ENCODE assay signal across 20 cellular contexts in genomic region chr14:99733221-99733550, GRCh38. TPM values are rescaled to one million over a fixed set of nuclear protein-coding genes. Genes with fewer than 3 reads are reported as not detected.
DNase-seq lines count a peak whose midpoint lies in the region; ATAC-seq, FAIRE-seq and TF ChIP-seq lines count a peak whose summit lies in the region.
"Had no signal": no experiment of that assay in that cellular context is flagged by ENCODE, and none has a peak within 500 bp of the region (broad histone marks: within the 10 kb centered on the region; RNA-seq: fewer than 3 reads in every experiment).

No MANE protein-coding gene starts in this region.

- no peaks in the 10 kb centered on the region for H3K79me2 ChIP-seq in neural progenitor cell (ENCODE audit: low read depth)

- CTCF ChIA-PET in activated CD8-positive, alpha-beta memory T cell treated with anti-CD3 and anti-CD28 coated beads, Interleukin-2, amount 10 ng/mL, durations not matched to agents 7 days and 5 days (lab: Charles Lee): interaction anchor here (4.1 kb wide), 1 partner anchor 153 kb away, joined by 39 read pairs; no protein-coding TSS in a partner anchor

- no peak overlapping the region for H3K27ac Mint-ChIP-seq in endodermal cell
- peak overlapping the region; percentile 89 for H3K27ac Mint-ChIP-seq in neural progenitor cell
- H3K27ac Mint-ChIP-seq in activated CD8-positive, alpha-beta memory T cell treated with anti-CD3 and anti-CD28 coated beads, Interleukin-2, amount 10 ng/mL, durations not matched to agents 7 days and 5 days: no peak overlapping the region
- H3K27ac Mint-ChIP-seq: B cell; CD4-positive, alpha-beta memory T cell had no signal

- peaks cover 36 to 62% (median 53%) of the 10 kb centered on the region in 10 experiments for H3K4me1 ChIP-seq in BLaER1 treated with 17β-estradiol and CSF1 and Interleukin-3, amounts not matched to agents 10 nM and 100 nM
- peaks cover 5% of the 10 kb centered on the region for H3K4me1 ChIP-seq in endodermal cell (ENCODE audit: control insufficient read depth, insufficient read depth, low read length)
- peaks cover 7% of the 10 kb centered on the region for H3K4me1 ChIP-seq in neural progenitor cell

- no peak overlapping the region for H3K9ac ChIP-seq in BLaER1 treated with 17β-estradiol and CSF1 and Interleukin-3, amounts not matched to agents 10 nM and 100 nM
- H3K9ac ChIP-seq in endodermal cell (ENCODE audit: extremely low read depth, low read length, poor library complexity, severe bottlenecking): no peak overlapping the region
- H3K9ac ChIP-seq in neural progenitor cell: no peak overlapping the region
- H3K9ac ChIP-seq: GM23248 had no signal

- no peak for ATAC-seq in activated CD8-positive, alpha-beta memory T cell treated with anti-CD3 and anti-CD28 coated beads, Interleukin-2, amount 10 ng/mL, durations not matched to agents 7 days and 5 days
- ATAC-seq: HCT116 had no signal

- peaks cover 0 to 61% (median 0%) of the 10 kb centered on the region in 11 experiments; a peak in 5 of 22 replicates for H4K20me1 ChIP-seq in BLaER1 treated with 17β-estradiol and CSF1 and Interleukin-3, amounts not matched to agents 10 nM and 100 nM
- H4K20me1 ChIP-seq in neural progenitor cell (ENCODE audit: low read depth): peaks cover 3% of the 10 kb centered on the region

- no peak for FAIRE-seq in RCC 7860 (lab: Jason Lieb, UNC)
- FAIRE-seq: GM19239 had no signal

- H3K4me1 Mint-ChIP-seq in endodermal cell: no peaks in the 10 kb centered on the region
- H3K4me1 Mint-ChIP-seq in neural progenitor cell: peaks cover 24% of the 10 kb centered on the region
- no peaks in the 10 kb centered on the region for H3K4me1 Mint-ChIP-seq in activated CD8-positive, alpha-beta memory T cell treated with anti-CD3 and anti-CD28 coated beads, Interleukin-2, amount 10 ng/mL, durations not matched to agents 7 days and 5 days
- H3K4me1 Mint-ChIP-seq: CD4-positive, alpha-beta memory T cell had no signal

- H3K9me3 Mint-ChIP-seq in endodermal cell (no peaks in the 10 kb centered on the region), neural progenitor cell (no peaks in the 10 kb centered on the region)
- no peaks in the 10 kb centered on the region for H3K9me3 Mint-ChIP-seq in activated CD8-positive, alpha-beta memory T cell treated with anti-CD3 and anti-CD28 coated beads, Interleukin-2, amount 10 ng/mL, durations not matched to agents 7 days and 5 days (ENCODE audit: low read depth)
- H3K9me3 Mint-ChIP-seq: CD4-positive, alpha-beta memory T cell had no signal

- peaks cover 12% of the 10 kb centered on the region for H3K27me3 Mint-ChIP-seq in endodermal cell (ENCODE audit: insufficient read depth)
- H3K27me3 Mint-ChIP-seq in neural progenitor cell (ENCODE audit: insufficient read depth, low read depth): peaks cover 7% of the 10 kb centered on the region
- H3K27me3 Mint-ChIP-seq in activated CD8-positive, alpha-beta memory T cell treated with anti-CD3 and anti-CD28 coated beads, Interleukin-2, amount 10 ng/mL, durations not matched to agents 7 days and 5 days: peaks cover 23% of the 10 kb centered on the region

- H3K27me3 ChIP-seq in BLaER1 treated with 17β-estradiol and CSF1 and Interleukin-3, amounts not matched to agents 10 nM and 100 nM: peaks cover 28 to 56% (median 37%) of the 10 kb centered on the region in 11 experiments
- H3K27me3 ChIP-seq in endodermal cell (ENCODE audit: control insufficient read depth, insufficient read depth, low read length, poor library complexity, severe bottlenecking) (no peaks in the 10 kb centered on the region), neural progenitor cell (no peaks in the 10 kb centered on the region)

- H3K4me3 Mint-ChIP-seq in endodermal cell (no peak overlapping the region), neural progenitor cell (no peak overlapping the region)
- no peak overlapping the region for H3K4me3 Mint-ChIP-seq in activated CD8-positive, alpha-beta memory T cell treated with anti-CD3 and anti-CD28 coated beads, Interleukin-2, amount 10 ng/mL, durations not matched to agents 7 days and 5 days
- H3K4me3 Mint-ChIP-seq: B cell; CD4-positive, alpha-beta memory T cell had no signal

- TF ChIP-seq CTCF in endodermal cell (conservative IDR thresholded peaks at IDR 0.05) (no peak), neural progenitor cell (IDR thresholded peaks at IDR 0.05) (no peak)

- no peaks in the 10 kb centered on the region for H3K9me3 ChIP-seq in BLaER1 treated with 17β-estradiol and CSF1 and Interleukin-3, amounts not matched to agents 10 nM and 100 nM (replicated peaks in 1 of 11)
- no peaks in the 10 kb centered on the region for H3K9me3 ChIP-seq in endodermal cell (ENCODE audit: control insufficient read depth, low read length)
- no peaks in the 10 kb centered on the region for H3K9me3 ChIP-seq in neural progenitor cell (ENCODE audit: low read depth)

- peak overlapping the region; percentile 38 to 89 (median 66); a peak in 21 of 22 replicates for H3K4me2 ChIP-seq in BLaER1 treated with 17β-estradiol and CSF1 and Interleukin-3, amounts not matched to agents 10 nM and 100 nM
- no peak overlapping the region for H3K4me2 ChIP-seq in neural progenitor cell

- no peak overlapping the region; a peak in 1 of 22 replicates for H3K27ac ChIP-seq in BLaER1 treated with 17β-estradiol and CSF1 and Interleukin-3, amounts not matched to agents 10 nM and 100 nM
- H3K27ac ChIP-seq in endodermal cell (ENCODE audit: low read depth, low read length) (no peak overlapping the region), neural progenitor cell (no peak overlapping the region)
- H3K27ac ChIP-seq: GM23248 had no signal

- H3F3A ChIP-seq in neural progenitor cell (ENCODE audit: low read depth): peaks cover 11% of the 10 kb centered on the region

- H3K36me3 ChIP-seq in BLaER1 treated with 17β-estradiol and CSF1 and Interleukin-3, amounts not matched to agents 10 nM and 100 nM: no peaks in the 10 kb centered on the region
- H3K36me3 ChIP-seq in endodermal cell (ENCODE audit: control insufficient read depth, insufficient read depth, low read length) (no peaks in the 10 kb centered on the region), neural progenitor cell (no peaks in the 10 kb centered on the region)

- H3K4me3 ChIP-seq in BLaER1 treated with 17β-estradiol and CSF1 and Interleukin-3, amounts not matched to agents 10 nM and 100 nM: no peak overlapping the region
- H3K4me3 ChIP-seq in endodermal cell (ENCODE audit: low read length) (no peak overlapping the region), neural progenitor cell (no peak overlapping the region)
- H3K4me3 ChIP-seq: GM23248 had no signal

- WGBS in endodermal cell (ENCODE audit: insufficient coverage in 1 of 2, insufficient read length in 1 of 2), 2 experiments: 80 to 91% methylated on average over 4 to 6 of the region's 6 CpGs

- no peak overlapping the region for H2AFZ ChIP-seq in neural progenitor cell (replicated peaks)
- H2AFZ ChIP-seq: GM23248 had no signal

- H3K36me3 Mint-ChIP-seq in endodermal cell (ENCODE audit: low read depth) (no peaks in the 10 kb centered on the region), neural progenitor cell (no peaks in the 10 kb centered on the region)
- no peaks in the 10 kb centered on the region for H3K36me3 Mint-ChIP-seq in activated CD8-positive, alpha-beta memory T cell treated with anti-CD3 and anti-CD28 coated beads, Interleukin-2, amount 10 ng/mL, durations not matched to agents 7 days and 5 days
- H3K36me3 Mint-ChIP-seq: CD4-positive, alpha-beta memory T cell had no signal

- DNase-seq in activated CD4-positive, alpha-beta T cell treated with anti-CD3 and anti-CD28 coated beads for 48 hours: peak; percentile 1
- DNase-seq in activated CD4-positive, alpha-beta T cell treated with anti-CD3 and anti-CD28 coated beads, Interleukin-2, amount 50 U/mL, for 4 hours: no peak
- DNase-seq in endodermal cell (peak; percentile 42), neural progenitor cell (ENCODE audit: low spot score) (no peak), NCI-H1105 (lab: John Stamatoyannopoulos, UW) (no peak), RCC 7860 (ENCODE audit: low spot score) (no peak)
- no peak for DNase-seq in activated CD8-positive, alpha-beta memory T cell treated with anti-CD3 and anti-CD28 coated beads, Interleukin-2, amount 10 ng/mL, durations not matched to agents 7 days and 5 days
- DNase-seq: CD4-positive, alpha-beta memory T cell; DMS153; GF-D8; GM23248; MM.1S; NCI-H1694 treated with DMSO at 0.1 percent for 48 hours; NCI-H748 treated with DMSO at 0.1 percent for 48 hours; NK-92 treated with Interleukin-12 subunit alpha and Interleukin-12 subunit beta, amount 100 ng/mL, for 24 hours; SIG-M5 had no signal

RNA-seq across cellular contexts. Expression of gene CYP46A1, which starts 49.1 kb away (rescaled TPM):
- total RNA-seq in endodermal cell: under 1 TPM; 0.55 to 0.57 TPM
- polyA plus RNA-seq in endodermal cell (2013, experiment 1 of 2): 4.1 TPM
- 4.8 TPM for polyA plus RNA-seq in endodermal cell (2013, experiment 2 of 2)
- total RNA-seq in neural progenitor cell (ENCODE audit: low replicate concordance): 0.77 and 1.1 TPM in 2 replicates
- total RNA-seq in activated CD8-positive, alpha-beta memory T cell treated with anti-CD3 and anti-CD28 coated beads, Interleukin-2, amount 10 ng/mL, durations not matched to agents 7 days and 5 days: under 1 TPM in 1 of 2 experiments, not detected in 1; 0.15 TPM
- polyA plus RNA-seq: CD4-positive, alpha-beta memory T cell had no signal

Comparison
In these comparisons a context has a peak if more than half of its experiments do, and no peak if none do; other contexts are left out.
1. DNase-seq: peak in activated CD4-positive, alpha-beta T cell treated with anti-CD3 and anti-CD28 coated beads for 48 hours (single experiment) and endodermal cell (single experiment); none in activated CD4-positive, alpha-beta T cell treated with anti-CD3 and anti-CD28 coated beads, Interleukin-2, amount 50 U/mL, for 4 hours (0 of 2), neural progenitor cell (single experiment), activated CD8-positive, alpha-beta memory T cell treated with anti-CD3 and anti-CD28 coated beads, Interleukin-2, amount 10 ng/mL, durations not matched to agents 7 days and 5 days (single experiment), NCI-H1105 (single experiment) and RCC 7860 (single experiment).